In the genomic region with DNA sequence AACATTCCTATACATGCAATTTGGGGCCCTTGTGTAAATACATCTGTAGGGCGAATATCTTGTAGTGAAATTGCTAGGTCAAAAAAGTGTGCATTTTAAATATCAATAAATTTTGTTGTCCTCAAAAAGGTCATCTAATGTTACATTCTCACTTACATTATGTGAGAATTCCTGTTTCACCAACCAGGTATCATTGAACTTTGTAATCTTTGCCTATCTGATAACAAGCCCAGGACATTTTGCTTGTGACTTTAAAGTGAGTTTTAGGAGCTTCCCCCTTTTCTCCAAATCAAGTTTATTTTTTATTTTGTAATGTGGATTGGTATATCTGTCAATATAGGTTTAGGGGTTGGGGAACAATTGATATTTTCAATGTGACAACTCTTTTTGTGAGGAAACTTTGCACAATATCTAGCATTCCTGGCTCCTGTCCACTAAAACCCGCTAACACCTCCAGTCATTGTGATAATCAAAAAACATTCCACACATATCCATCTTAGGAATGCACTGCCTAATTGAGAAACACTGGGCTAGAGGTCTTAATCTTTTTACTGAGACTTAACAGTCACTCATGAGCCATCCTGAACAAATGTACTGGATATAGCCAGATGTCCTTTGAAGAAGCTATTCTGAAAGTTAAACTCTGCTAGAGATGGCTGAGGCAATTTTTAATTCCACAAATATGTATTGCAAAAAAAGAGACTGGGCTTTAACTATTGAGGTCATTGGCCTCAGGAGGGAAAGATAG, we compare ENCODE assay signal across 22 cellular contexts.
A peak's percentile ranks its signal among the peaks of the same experiment; 100 is the strongest.
DNase-seq lines count a peak whose midpoint lies in the region; TF ChIP-seq lines count a peak whose summit lies in the region.
"Had no signal": no experiment of that assay in that cellular context is flagged by ENCODE, and none has a peak within 500 bp of the region (broad histone marks: within the 10 kb centered on the region; RNA-seq: fewer than 3 reads in every experiment).

No MANE protein-coding gene starts in this region.

- CTCF ChIA-PET in MCF 10A (lab: Yijun Ruan, JAX) = interaction anchor here (0.5 to 1.2 kb wide), 4 partner anchors 19 to 854 kb away, joined by 3 to 6 read pairs (median 3); no protein-coding TSS in a partner anchor

- no peaks in the 10 kb centered on the region for H3K9me3 ChIP-seq in breast epithelium
- H3K9me3 ChIP-seq: right atrium auricular region, SJSA1 had no signal

- H3K4me3 ChIP-seq in breast epithelium (no peak overlapping the region), fibroblast of the aortic adventitia (ENCODE audit: low read depth, low read length) (no peak overlapping the region), retinal pigment epithelial cell (ENCODE audit: low read length) (no peak overlapping the region)
- H3K4me3 ChIP-seq: neural progenitor cell, right atrium auricular region, SJSA1 had no signal

- TF ChIP-seq CTCF in MCF 10A (IDR thresholded peaks at IDR 0.05; ENCODE audit: unreplicated experiment) (no peak), breast epithelium (IDR thresholded peaks at IDR 0.05) (no peak), fibroblast of the aortic adventitia (IDR thresholded peaks at IDR 0.05; ENCODE audit: insufficient read depth, low read length) (no peak), retinal pigment epithelial cell (conservative IDR thresholded peaks at IDR 0.05; ENCODE audit: low read depth, low read length) (no peak)

- POLR2A ChIA-PET in MCF 10A (lab: Yijun Ruan, JAX) = no interaction called here

- no peaks in the 10 kb centered on the region for H3K36me3 Mint-ChIP-seq in MCF 10A (ENCODE audit: insufficient read depth, unreplicated experiment)
- H3K36me3 Mint-ChIP-seq: CD14-positive monocyte, neural progenitor cell had no signal

- no peaks in the 10 kb centered on the region for H3K27me3 Mint-ChIP-seq in MCF 10A (ENCODE audit: insufficient read depth, unreplicated experiment)
- H3K27me3 Mint-ChIP-seq: stimulated activated naive CD8-positive, alpha-beta T cell treated with anti-CD3 and anti-CD28 coated beads, Interleukin-15, Interleukin-2, amounts not matched to agents 100 ng/mL and 50 ng/mL, for 24 hours had no signal

- DNase-seq in MCF 10A (ENCODE audit: unreplicated experiment) (peak; percentile 52), breast epithelium (ENCODE audit: low spot score in 2 of 2) (no peak), amniotic epithelial cell (ENCODE audit: low read depth) (peak; percentile 80), fibroblast of the aortic adventitia (ENCODE audit: low read depth) (peak; percentile 79), retinal pigment epithelial cell (ENCODE audit: low read depth) (peak; percentile 62), hepatic stellate cell (ENCODE audit: low spot score) (no peak), iPS-NIHi7 (ENCODE audit: extremely low spot score) (no peak)
- DNase-seq in activated naive CD4-positive, alpha-beta T cell (lab: John Stamatoyannopoulos, UW) = no peak
- DNase-seq: amniotic stem cell, DMS153, islet precursor cell, MM.1S, NCI-H1694, NCI-H510A treated with DMSO at 0.1 percent for 48 hours had no signal

- no TSS peak for BruUV-seq in MCF 10A (replicated peaks; lab: Mats Ljungman, UMichigan)

- H3K36me3 ChIP-seq in breast epithelium = no peaks in the 10 kb centered on the region
- H3K36me3 ChIP-seq: neural progenitor cell, right atrium auricular region, SJSA1 had no signal

- H3K4me1 ChIP-seq in breast epithelium = no peaks in the 10 kb centered on the region
- H3K4me1 ChIP-seq: right atrium auricular region, SJSA1 had no signal

- no peak overlapping the region for H3K27ac Mint-ChIP-seq in MCF 10A (ENCODE audit: low read depth, unreplicated experiment)
- H3K27ac Mint-ChIP-seq: activated T-helper 2 cell treated with anti-CD3 and anti-CD28 coated beads, Interferon-gamma antibody, Interleukin-2, Interleukin-4, amounts not matched to agents 10 μg/mL and 5 μg/mL and 100 μg/mL, durations not matched to agents 14 hours and 24 hours and 36 hours; CD14-positive monocyte; neural progenitor cell; stimulated activated naive CD8-positive, alpha-beta T cell treated with anti-CD3 and anti-CD28 coated beads, Interleukin-15, Interleukin-2, amounts not matched to agents 100 ng/mL and 50 ng/mL, for 24 hours; T-helper 2 cell treated with Interferon-gamma antibody and Interleukin-4, amounts not matched to agents 5 μg/mL and 100 μg/mL, for 36 hours had no signal

- no peak for TF ChIP-seq POLR2A in breast epithelium (IDR thresholded peaks at IDR 0.05)

- no peak overlapping the region for H3K27ac ChIP-seq in breast epithelium
- H3K27ac ChIP-seq: 22Rv1, neural progenitor cell, right atrium auricular region, SJSA1 had no signal

- intact Hi-C loops in MCF 10A (cut with micrococcal nuclease) = no loop called here
- intact Hi-C loops in breast epithelium (cut with DNase I; ENCODE audit: low total_unique reads) = no loop called here

- no peaks in the 10 kb centered on the region for H3K9me3 Mint-ChIP-seq in MCF 10A (ENCODE audit: unreplicated experiment)
- H3K9me3 Mint-ChIP-seq: activated T-helper 2 cell treated with anti-CD3 and anti-CD28 coated beads, Interferon-gamma antibody, Interleukin-2, Interleukin-4, amounts not matched to agents 10 μg/mL and 5 μg/mL and 100 μg/mL, durations not matched to agents 14 hours and 24 hours and 36 hours; neural progenitor cell; stimulated activated naive CD8-positive, alpha-beta T cell treated with anti-CD3 and anti-CD28 coated beads, Interleukin-15, Interleukin-2, amounts not matched to agents 100 ng/mL and 50 ng/mL, for 24 hours; T-helper 2 cell treated with Interferon-gamma antibody and Interleukin-4, amounts not matched to agents 5 μg/mL and 100 μg/mL, for 36 hours had no signal

- H3K4me1 Mint-ChIP-seq in MCF 10A (ENCODE audit: insufficient read depth, unreplicated experiment) = no peaks in the 10 kb centered on the region
- H3K4me1 Mint-ChIP-seq: CD14-positive monocyte had no signal

- no peak overlapping the region for H3K4me3 Mint-ChIP-seq in MCF 10A (ENCODE audit: unreplicated experiment)
- H3K4me3 Mint-ChIP-seq: CD14-positive monocyte; neural progenitor cell; stimulated activated naive CD8-positive, alpha-beta T cell treated with anti-CD3 and anti-CD28 coated beads, Interleukin-15, Interleukin-2, amounts not matched to agents 100 ng/mL and 50 ng/mL, for 24 hours; T-helper 2 cell treated with Interferon-gamma antibody and Interleukin-4, amounts not matched to agents 5 μg/mL and 100 μg/mL, for 36 hours had no signal

- no peaks in the 10 kb centered on the region for H3K27me3 ChIP-seq in breast epithelium
- H3K27me3 ChIP-seq: neural progenitor cell, right atrium auricular region, SJSA1 had no signal

Comparison
In these comparisons a context has a peak if more than half of its experiments do, and no peak if none do; other contexts are left out.
1. DNase-seq: peak in MCF 10A (single experiment), amniotic epithelial cell (single experiment), fibroblast of the aortic adventitia (single experiment) and retinal pigment epithelial cell (single experiment); none in breast epithelium (0 of 2), hepatic stellate cell (single experiment), iPS-NIHi7 (single experiment) and activated naive CD4-positive, alpha-beta T cell (0 of 4).